14 cellular contexts compared by ENCODE assay signal in genomic region chr2:209322905-209323517, GRCh38.
"Had no signal": no experiment of that assay in that cellular context is flagged by ENCODE, and none has a peak within 500 bp of the region (broad histone marks: within the 10 kb centered on the region; RNA-seq: fewer than 3 reads in every experiment).

No MANE protein-coding gene starts in this region.

- H3K9me3 Mint-ChIP-seq: activated CD8-positive, alpha-beta T cell treated with anti-CD3 and anti-CD28 coated beads for 36 hours; activated naive CD8-positive, alpha-beta T cell treated with anti-CD3 and anti-CD28 coated beads, Interleukin-2, amount 10 ng/mL, durations not matched to agents 7 days and 5 days; nephron; stimulated activated naive CD8-positive, alpha-beta T cell treated with anti-CD3 and anti-CD28 coated beads, Interleukin-15, amount 100 ng/mL, for 72 hours had no signal

- H3K4me3 ChIP-seq: heart left ventricle, ovary, testis had no signal

- H3K27ac ChIP-seq: heart left ventricle, ovary, testis, WERI-Rb-1 had no signal

- H3K27ac Mint-ChIP-seq: activated CD8-positive, alpha-beta T cell treated with anti-CD3 and anti-CD28 coated beads for 36 hours; activated naive CD8-positive, alpha-beta T cell treated with anti-CD3 and anti-CD28 coated beads, Interleukin-2, amount 10 ng/mL, durations not matched to agents 7 days and 5 days; stimulated activated naive CD8-positive, alpha-beta T cell treated with anti-CD3 and anti-CD28 coated beads, Interleukin-15, amount 100 ng/mL, for 72 hours had no signal

- H3K4me3 Mint-ChIP-seq: activated CD8-positive, alpha-beta T cell treated with anti-CD3 and anti-CD28 coated beads for 36 hours; activated naive CD8-positive, alpha-beta T cell treated with anti-CD3 and anti-CD28 coated beads, Interleukin-2, amount 10 ng/mL, durations not matched to agents 7 days and 5 days; nephron; stimulated activated naive CD8-positive, alpha-beta T cell treated with anti-CD3 and anti-CD28 coated beads, Interleukin-15, amount 100 ng/mL, for 72 hours had no signal

- H3K36me3 Mint-ChIP-seq: activated naive CD8-positive, alpha-beta T cell treated with anti-CD3 and anti-CD28 coated beads, Interleukin-2, amount 10 ng/mL, durations not matched to agents 7 days and 5 days had no signal

- H3K9me3 ChIP-seq: heart left ventricle, ovary, testis had no signal

- H3K27me3 Mint-ChIP-seq: activated CD8-positive, alpha-beta T cell treated with anti-CD3 and anti-CD28 coated beads for 36 hours; activated naive CD8-positive, alpha-beta T cell treated with anti-CD3 and anti-CD28 coated beads, Interleukin-2, amount 10 ng/mL, durations not matched to agents 7 days and 5 days; stimulated activated naive CD8-positive, alpha-beta T cell treated with anti-CD3 and anti-CD28 coated beads, Interleukin-15, amount 100 ng/mL, for 72 hours had no signal

- H3K4me1 Mint-ChIP-seq: activated naive CD8-positive, alpha-beta T cell treated with anti-CD3 and anti-CD28 coated beads, Interleukin-2, amount 10 ng/mL, durations not matched to agents 7 days and 5 days; stimulated activated naive CD8-positive, alpha-beta T cell treated with anti-CD3 and anti-CD28 coated beads, Interleukin-15, amount 100 ng/mL, for 72 hours had no signal

- DNase-seq: activated CD4-positive, alpha-beta T cell treated with anti-CD3 and anti-CD28 coated beads for 4 hours; activated CD8-positive, alpha-beta memory T cell treated with anti-CD3 and anti-CD28 coated beads, Interleukin-2, amount 50 U/mL, for 48 hours; activated CD8-positive, alpha-beta T cell treated with anti-CD3 and anti-CD28 coated beads for 36 hours; activated naive CD8-positive, alpha-beta T cell treated with anti-CD3 and anti-CD28 coated beads, Interleukin-2, amount 10 ng/mL, durations not matched to agents 7 days and 5 days; aorta; heart left ventricle; ovary; stimulated activated CD4-positive, alpha-beta T cell treated with anti-CD3 and anti-CD28 coated beads, Interleukin-4, amount 100 ng/mL, for 1 hour; stimulated activated CD8-positive, alpha-beta memory T cell treated with anti-CD3 and anti-CD28 coated beads, Interleukin-4, amount 100 ng/mL, for 48 hours; stimulated activated naive CD8-positive, alpha-beta T cell treated with anti-CD3 and anti-CD28 coated beads, Interleukin-15, amount 100 ng/mL, for 72 hours; T-helper 9 cell; testis; WERI-Rb-1 had no signal

- ATAC-seq: activated CD8-positive, alpha-beta T cell treated with anti-CD3 and anti-CD28 coated beads for 36 hours; heart left ventricle; stimulated activated naive CD8-positive, alpha-beta T cell treated with anti-CD3 and anti-CD28 coated beads, Interleukin-15, amount 100 ng/mL, for 72 hours had no signal

- H3K4me1 ChIP-seq: heart left ventricle, testis had no signal

- H3K36me3 ChIP-seq: heart left ventricle, ovary, WERI-Rb-1 had no signal

- H3K27me3 ChIP-seq: heart left ventricle, ovary, testis had no signal
